Comparison of ENCODE assay signal across 8 cellular contexts in the genomic region with DNA sequence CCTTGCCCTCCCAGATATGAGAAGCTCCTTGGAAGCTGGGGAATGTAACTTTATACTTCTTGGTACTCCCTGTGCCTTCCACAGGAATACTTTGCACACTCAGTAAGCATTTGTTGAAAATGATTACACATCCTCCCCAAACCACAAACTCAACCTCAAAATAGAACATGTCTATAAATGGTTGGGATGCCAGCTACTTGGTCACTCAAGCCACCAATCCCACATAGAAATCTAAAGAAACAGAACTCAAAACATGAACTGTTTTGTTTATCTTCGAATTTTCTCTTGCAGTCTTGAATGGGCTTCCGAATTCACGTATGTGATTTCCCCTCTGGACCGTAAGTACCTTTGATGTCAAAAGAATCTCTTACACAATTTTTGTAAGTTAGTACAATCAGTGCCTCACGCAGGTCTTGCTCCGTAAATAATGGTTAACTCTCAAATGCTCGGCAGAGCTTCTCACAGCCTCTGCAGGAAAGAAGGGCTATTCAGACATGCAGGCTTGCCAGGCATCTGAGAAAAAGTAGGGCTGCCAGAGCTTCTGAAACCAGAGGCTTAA. TPM values are rescaled to one million over a fixed set of nuclear protein-coding genes. Genes with fewer than 3 reads are reported as not detected.
DNase-seq lines count a peak whose midpoint lies in the region; ATAC-seq and TF ChIP-seq lines count a peak whose summit lies in the region.

No MANE protein-coding gene starts in this region.

- TF ChIP-seq POLR2A in GM18505 (IDR thresholded peaks at IDR 0.05; ENCODE audit: borderline replicate concordance, extremely low read depth, insufficient read depth, insufficient read length), result no peak

- no peaks in the 10 kb centered on the region for H4K20me1 ChIP-seq in osteoblast (ENCODE audit: insufficient read depth, low read length)

- POLR2A ChIA-PET in BJ (lab: Charles Lee), result no interaction called here

- H2BK12ac ChIP-seq in neuronal stem cell (ENCODE audit: low read length), result no peak overlapping the region

- H2BK5ac ChIP-seq in neuronal stem cell (ENCODE audit: low read length), result no peak overlapping the region

- no peak overlapping the region for H3K23ac ChIP-seq in neuronal stem cell (ENCODE audit: low read depth, low read length, poor library complexity)

- H2BK15ac ChIP-seq in neuronal stem cell (ENCODE audit: low read length), result no peak overlapping the region

- DNase-seq in BJ (ENCODE audit: low read depth) (peak; percentile 65), NCI-H226 (peak; percentile 80), coronary artery (ENCODE audit: low spot score) (no peak), osteoblast (ENCODE audit: insufficient read length, low spot score, missing footprints) (peak; percentile 81), HuH-7 (ENCODE audit: low spot score) (no peak), neuronal stem cell (ENCODE audit: low spot score) (no peak)

- H2AFZ ChIP-seq in osteoblast (ENCODE audit: low read length), result no peak overlapping the region
- H2AFZ ChIP-seq in neuronal stem cell (ENCODE audit: low read length), result no peak overlapping the region

- peak overlapping the region; percentile 87 to 91 for H3K27ac ChIP-seq in coronary artery
- H3K27ac ChIP-seq in osteoblast (ENCODE audit: low read depth, low read length), result peak overlapping the region; percentile 98
- no peak overlapping the region for H3K27ac ChIP-seq in neuronal stem cell (replicated peaks; ENCODE audit: low read length)

- H3K4ac ChIP-seq in neuronal stem cell (ENCODE audit: low read length), result no peak overlapping the region

- H3K4me2 ChIP-seq in osteoblast (ENCODE audit: insufficient read depth, low read length) (peak overlapping the region; percentile 91), neuronal stem cell (ENCODE audit: insufficient read depth, low read length, poor library complexity, severe bottlenecking) (no peak overlapping the region)

- no peaks in the 10 kb centered on the region for H3K27me3 ChIP-seq in BJ (ENCODE audit: control insufficient read depth, insufficient read depth, low read length)
- no peaks in the 10 kb centered on the region for H3K27me3 ChIP-seq in osteoblast (ENCODE audit: insufficient read depth, low read length)
- H3K27me3 ChIP-seq in neuronal stem cell (ENCODE audit: control insufficient read depth in 3 of 3, insufficient read depth in 3 of 3, low read depth in 1 of 3, low read length in 3 of 3), result no peaks in the 10 kb centered on the region

- no peak overlapping the region for H2BK120ac ChIP-seq in neuronal stem cell (ENCODE audit: low read depth, low read length)

- peaks cover 54% of the 10 kb centered on the region for H3K4me1 ChIP-seq in osteoblast (ENCODE audit: insufficient read depth, low read length)
- peaks cover 0 to 2% of the 10 kb centered on the region in 2 donors for H3K4me1 ChIP-seq in neuronal stem cell (ENCODE audit: control insufficient read depth in 2 of 2, insufficient read depth in 1 of 2, low read depth in 1 of 2, low read length in 2 of 2)

- WGBS in neuronal stem cell (ENCODE audit: extremely low coverage in 2 of 2, insufficient read length in 2 of 2, insufficient replicate concordance in 1 of 2), 2 donors, result no CpG with 5 or more reads among the region's 7 CpGs

- H3K79me2 ChIP-seq in osteoblast (ENCODE audit: insufficient read depth, low read length), result peaks cover 41% of the 10 kb centered on the region

- H3K4me3 ChIP-seq in BJ (ENCODE audit: low read depth, low read length) (peak overlapping the region; percentile 11), coronary artery (peak overlapping the region; percentile 42), osteoblast (ENCODE audit: insufficient read depth, low read length) (peak overlapping the region; percentile 64), neuronal stem cell (ENCODE audit: low read length in 2 of 2) (no peak overlapping the region)

- H3K79me1 ChIP-seq in neuronal stem cell (ENCODE audit: low read depth, low read length), result no peaks in the 10 kb centered on the region

- H4K8ac ChIP-seq in neuronal stem cell (ENCODE audit: low read depth, low read length), result no peak overlapping the region

- no peaks in the 10 kb centered on the region for H3K9me3 ChIP-seq in osteoblast (ENCODE audit: low read depth, low read length)
- peaks cover 0 to 5% of the 10 kb centered on the region in 2 donors for H3K9me3 ChIP-seq in neuronal stem cell (replicated peaks in 1 of 2; ENCODE audit: control insufficient read depth in 2 of 2, insufficient read depth in 1 of 2, low read depth in 1 of 2, low read length in 2 of 2)

- CTCF ChIA-PET in BJ (lab: Yijun Ruan, JAX), result interaction anchor here (0.8 to 2.5 kb wide), 5 partner anchors 19 to 162 kb away, joined by 3 to 7 read pairs (median 3); a partner anchor contains a TSS

- TF ChIP-seq CTCF in BJ (IDR thresholded peaks at IDR 0.05; ENCODE audit: insufficient read depth, low read depth, low read length), result no peak
- TF ChIP-seq CTCF in coronary artery (IDR thresholded peaks at IDR 0.05), result no peak
- no peak for TF ChIP-seq CTCF in osteoblast (IDR thresholded peaks at IDR 0.05; ENCODE audit: extremely low read depth, low read depth, low read length)

- no peak overlapping the region for H4K91ac ChIP-seq in neuronal stem cell (ENCODE audit: low read depth, low read length, poor library complexity)

- no peak overlapping the region for H3K9ac ChIP-seq in neuronal stem cell (ENCODE audit: low read depth, low read length, poor library complexity)

- H3K36me3 ChIP-seq in BJ (ENCODE audit: control insufficient read depth, insufficient read depth, low read length) (no peaks in the 10 kb centered on the region), osteoblast (ENCODE audit: insufficient read depth, low read length) (peaks cover 8% of the 10 kb centered on the region), neuronal stem cell (replicated peaks in 1 of 2; ENCODE audit: control insufficient read depth in 2 of 2, insufficient read depth in 2 of 2, low read length in 2 of 2) (peaks cover 4 to 28% of the 10 kb centered on the region in 2 donors)

- no peak overlapping the region for H3K14ac ChIP-seq in neuronal stem cell (ENCODE audit: low read length)

- H3K18ac ChIP-seq in neuronal stem cell (ENCODE audit: low read length), result no peak overlapping the region

- no peak overlapping the region for H2AK5ac ChIP-seq in neuronal stem cell (ENCODE audit: low read depth, low read length)

- ATAC-seq in GM18505 (IDR thresholded peaks at IDR 0.05; ENCODE audit: unreplicated experiment), result no peak
- no peak for ATAC-seq in HG03457 (IDR thresholded peaks at IDR 0.05; ENCODE audit: unreplicated experiment)

RNA-seq across cellular contexts. Expression of a gene that starts 26.9 kb away (rescaled TPM):
- 38.6 and 52.6 TPM in 2 replicates for polyA plus RNA-seq in BJ (2011; rRNA removed)
- polyA minus RNA-seq in BJ (2011; rRNA and poly(A)+ RNA removed), result 144 and 155 TPM in 2 replicates
- total RNA-seq in osteoblast, result 45.1 and 48.5 TPM in 2 replicates
- 21.1 TPM for polyA plus RNA-seq in neuronal stem cell (2013, experiment 1 of 2)
- 21.2 TPM for polyA plus RNA-seq in neuronal stem cell (2013, experiment 2 of 2)

RNA-seq across cellular contexts. Expression of a gene that starts 55.5 kb away (rescaled TPM):
- polyA plus RNA-seq in BJ (2011; rRNA removed), result 151 and 226 TPM in 2 replicates
- polyA minus RNA-seq in BJ (2011; rRNA and poly(A)+ RNA removed), result 47.0 and 57.6 TPM in 2 replicates
- total RNA-seq in osteoblast, result 41.5 and 45.6 TPM in 2 replicates
- 55.7 TPM for polyA plus RNA-seq in neuronal stem cell (2013, experiment 1 of 2)
- 55.9 TPM for polyA plus RNA-seq in neuronal stem cell (2013, experiment 2 of 2)

Comparison
In these comparisons a context has a peak if more than half of its experiments do, and no peak if none do; other contexts are left out.
1. DNase-seq: peak in BJ (single experiment), NCI-H226 (single experiment) and osteoblast (single experiment); none in coronary artery (single experiment), HuH-7 (single experiment) and neuronal stem cell (single experiment).
2. H3K4me3 ChIP-seq: peak in BJ (single experiment), coronary artery (single experiment) and osteoblast (single experiment); none in neuronal stem cell (0 of 2).